In genomic region chr10:36716291-36716690, GRCh38 we compare ENCODE assay signal across 8 cellular contexts.
"Had no signal": no experiment of that assay in that cellular context is flagged by ENCODE, and none has a peak within 500 bp of the region (broad histone marks: within the 10 kb centered on the region; RNA-seq: fewer than 3 reads in every experiment).

No MANE protein-coding gene starts in this region.

- ATAC-seq: GM12878 had no signal

- DNase-seq: GDM1, GF-D8 had no signal

- FAIRE-seq: G401.6, GM12878, GM12891, GM12892, GM18507, GM19239 had no signal

- H3K4me3 ChIP-seq: GM12878 had no signal
